In the genomic region with DNA sequence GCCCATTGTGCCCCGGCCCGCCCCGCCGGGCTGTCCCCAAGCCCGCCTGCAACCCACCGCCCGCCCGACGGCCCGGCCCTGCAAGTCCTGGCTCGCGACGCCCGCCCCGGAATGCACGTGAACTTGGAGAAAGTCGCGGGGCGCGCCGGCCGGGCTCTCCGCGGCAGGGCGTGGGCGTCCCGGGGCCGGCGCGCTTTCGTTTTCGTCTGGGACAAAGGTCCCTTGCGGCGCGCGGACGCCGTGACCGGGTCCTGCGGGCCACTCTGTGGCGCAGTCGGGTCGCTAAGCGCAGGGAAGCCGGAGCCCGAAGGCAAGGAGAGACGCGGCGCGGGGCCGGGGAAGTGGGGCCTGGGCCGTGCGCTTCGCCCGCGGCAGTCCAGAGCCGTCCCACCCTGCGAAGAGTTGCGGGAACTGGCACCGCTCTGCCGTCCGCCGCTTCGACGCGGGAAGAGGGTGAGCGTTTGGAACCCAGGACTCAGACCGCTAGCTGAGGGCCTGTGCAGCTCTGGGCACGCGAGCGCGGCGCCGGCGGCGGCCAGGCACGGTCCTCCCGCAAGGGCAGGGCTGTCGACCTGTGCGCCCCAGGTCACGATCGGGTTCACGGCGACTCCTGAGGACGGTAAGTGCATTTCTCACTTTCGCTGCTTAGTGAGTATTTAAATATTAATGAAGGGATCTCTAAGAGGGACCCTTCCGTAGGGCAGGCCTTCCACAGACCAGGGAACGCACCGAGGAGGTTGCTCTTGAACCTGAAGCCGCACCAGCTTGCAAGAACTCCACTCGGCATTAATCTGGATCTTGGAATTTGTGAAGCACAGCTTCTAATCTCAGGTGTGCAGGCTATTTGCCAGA, we compare ENCODE assay signal across 8 cellular contexts.
A peak's percentile ranks its signal among the peaks of the same experiment; 100 is the strongest.
DNase-seq lines count a peak whose midpoint lies in the region; ATAC-seq and TF ChIP-seq lines count a peak whose summit lies in the region.

No MANE protein-coding gene starts in this region.

- peaks cover 60% of the 10 kb centered on the region for H3K27me3 Mint-ChIP-seq in WTC11 (ENCODE audit: low read depth)

- H3K36me3 Mint-ChIP-seq in WTC11 = no peaks in the 10 kb centered on the region

- H3K4me3 Mint-ChIP-seq in WTC11 = peak overlapping the region; percentile 61

- in situ Hi-C loops in Caki2 (cut with HindIII; ENCODE audit: low pct_unique_long_range_greater_than_20kb, low sequenced_read_pairs) = no loop called here

- peak; percentile 26 for ATAC-seq in HG02798 (IDR thresholded peaks at IDR 0.05; ENCODE audit: poor library complexity, unreplicated experiment)
- ATAC-seq in WTC11 = peak; percentile 24
- no peak for ATAC-seq in HG03196 (IDR thresholded peaks at IDR 0.05; ENCODE audit: unreplicated experiment)
- no peak for ATAC-seq in HG03457 (IDR thresholded peaks at IDR 0.05; ENCODE audit: unreplicated experiment)

- TF ChIP-seq CTCF in WTC11 (IDR thresholded peaks at IDR 0.05) = no peak

- peak overlapping the region; percentile 93 to 100 for H3K9ac ChIP-seq in duodenal mucosa (ENCODE audit: low read depth in 1 of 2, low read length in 2 of 2)
- peak overlapping the region; percentile 89 to 98 (median 96) for H3K9ac ChIP-seq in subcutaneous abdominal adipose tissue (ENCODE audit: low read length in 5 of 5)

- H3K27ac ChIP-seq in duodenal mucosa (ENCODE audit: low read depth, low read length) (peak overlapping the region; percentile 96), subcutaneous abdominal adipose tissue (ENCODE audit: low read depth, low read length) (peak overlapping the region; percentile 99)

- no peaks in the 10 kb centered on the region for H3K9me3 Mint-ChIP-seq in WTC11

- no peaks in the 10 kb centered on the region for H3K27me3 ChIP-seq in duodenal mucosa (ENCODE audit: control insufficient read depth in 1 of 2, insufficient read depth in 2 of 2, low read length in 2 of 2)
- H3K27me3 ChIP-seq in subcutaneous abdominal adipose tissue (ENCODE audit: control insufficient read depth in 5 of 5, insufficient read depth in 4 of 5, low read length in 5 of 5) = no peaks in the 10 kb centered on the region

- H3K36me3 ChIP-seq in duodenal mucosa (ENCODE audit: control insufficient read depth in 1 of 2, insufficient read depth in 2 of 2, low read length in 2 of 2) = peaks cover 9 to 15% of the 10 kb centered on the region in 2 donors
- H3K36me3 ChIP-seq in subcutaneous abdominal adipose tissue (ENCODE audit: control insufficient read depth in 5 of 5, insufficient read depth in 5 of 5, low read length in 5 of 5) = peaks cover 0 to 15% (median 7%) of the 10 kb centered on the region in 5 donors

- no peak overlapping the region for H3K27ac Mint-ChIP-seq in WTC11

- H3K4me1 ChIP-seq in duodenal mucosa (ENCODE audit: control insufficient read depth in 1 of 2, insufficient read depth in 2 of 2, low read length in 2 of 2) (peaks cover 38 to 54% of the 10 kb centered on the region in 2 donors), subcutaneous abdominal adipose tissue (ENCODE audit: control insufficient read depth in 5 of 5, insufficient read depth in 5 of 5, low read length in 5 of 5) (peaks cover 2 to 81% (median 75%) of the 10 kb centered on the region in 5 donors)

- POLR2A ChIA-PET in WTC11 (lab: Charles Lee) = interaction anchor here (0.7 kb wide), 1 partner anchor 76 kb away, joined by 6 read pairs; no protein-coding TSS in a partner anchor

- DNase-seq in Caki2 (ENCODE audit: low read depth) (peak; percentile 70), WTC11 (ENCODE audit: low spot score) (peak; percentile 63), mesenteric fat pad (ENCODE audit: low spot score) (peak; percentile 94)

- H3K9me3 ChIP-seq in duodenal mucosa (ENCODE audit: control insufficient read depth in 1 of 2, low read length in 2 of 2) (no peaks in the 10 kb centered on the region), subcutaneous abdominal adipose tissue (ENCODE audit: control insufficient read depth in 5 of 5, low read length in 5 of 5) (no peaks in the 10 kb centered on the region)

- peaks cover 34% of the 10 kb centered on the region for H3K4me1 Mint-ChIP-seq in WTC11

- H3K4me3 ChIP-seq in duodenal mucosa (ENCODE audit: low read depth in 1 of 2, low read length in 2 of 2) = peak overlapping the region; percentile 96
- peak overlapping the region; percentile 97 to 99 (median 99) for H3K4me3 ChIP-seq in subcutaneous abdominal adipose tissue (ENCODE audit: low read depth in 1 of 5, low read length in 5 of 5)

- CTCF ChIA-PET in WTC11 (lab: Charles Lee) = interaction anchor here (0.7 to 3.3 kb wide), 9 partner anchors 17 to 761 kb away, joined by 3 to 25 read pairs (median 5); no protein-coding TSS in a partner anchor

TF ChIP-seq in WTC11, 78 proteins besides CTCF, POLR2A, EP300 and RAD21:
- 0 out of 2 replicates have a peak, but pooled peaks have one; percentile 68 for TF ChIP-seq CBFB (CRISPR knock-in tag; IDR thresholded peaks at IDR 0.05; ENCODE audit: low read depth)
- TF ChIP-seq, protein P1, sequence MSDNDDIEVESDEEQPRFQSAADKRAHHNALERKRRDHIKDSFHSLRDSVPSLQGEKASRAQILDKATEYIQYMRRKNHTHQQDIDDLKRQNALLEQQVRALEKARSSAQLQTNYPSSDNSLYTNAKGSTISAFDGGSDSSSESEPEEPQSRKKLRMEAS (CRISPR knock-in tag; IDR thresholded peaks at IDR 0.05) = 0 out of 2 replicates have a peak, but pooled peaks have one; percentile 35
- TF ChIP-seq SMAD4 (CRISPR knock-in tag; IDR thresholded peaks at IDR 0.05) = no peak
- TF ChIP-seq ETV6 (CRISPR knock-in tag; IDR thresholded peaks at IDR 0.05) = no peak
- TF ChIP-seq JAZF1 (CRISPR knock-in tag; IDR thresholded peaks at IDR 0.05) = no peak
- no peak for TF ChIP-seq OVOL2 (CRISPR knock-in tag; IDR thresholded peaks at IDR 0.05; ENCODE audit: borderline replicate concordance)
- TF ChIP-seq, protein P2, sequence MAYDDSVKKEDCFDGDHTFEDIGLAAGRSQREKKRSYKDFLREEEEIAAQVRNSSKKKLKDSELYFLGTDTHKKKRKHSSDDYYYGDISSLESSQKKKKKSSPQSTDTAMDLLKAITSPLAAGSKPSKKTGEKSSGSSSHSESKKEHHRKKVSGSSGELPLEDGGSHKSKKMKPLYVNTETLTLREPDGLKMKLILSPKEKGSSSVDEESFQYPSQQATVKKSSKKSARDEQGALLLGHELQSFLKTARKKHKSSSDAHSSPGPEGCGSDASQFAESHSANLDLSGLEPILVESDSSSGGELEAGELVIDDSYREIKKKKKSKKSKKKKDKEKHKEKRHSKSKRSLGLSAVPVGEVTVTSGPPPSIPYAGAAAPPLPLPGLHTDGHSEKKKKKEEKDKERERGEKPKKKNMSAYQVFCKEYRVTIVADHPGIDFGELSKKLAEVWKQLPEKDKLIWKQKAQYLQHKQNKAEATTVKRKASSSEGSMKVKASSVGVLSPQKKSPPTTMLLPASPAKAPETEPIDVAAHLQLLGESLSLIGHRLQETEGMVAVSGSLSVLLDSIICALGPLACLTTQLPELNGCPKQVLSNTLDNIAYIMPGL (CRISPR knock-in tag; IDR thresholded peaks at IDR 0.05) = peak; percentile 44; the same call in 1 of the 2 replicates

Comparison
In these comparisons a context has a peak if more than half of its experiments do, and no peak if none do; other contexts are left out.
1. ATAC-seq: peak in HG02798 (single experiment) and WTC11 (single experiment); none in HG03196 (single experiment) and HG03457 (single experiment).
2. Peak in every context shown above with its lines, with median percentiles within 50 percentile points of each other: DNase-seq.